8 cellular contexts compared by ENCODE assay signal in the genomic region with DNA sequence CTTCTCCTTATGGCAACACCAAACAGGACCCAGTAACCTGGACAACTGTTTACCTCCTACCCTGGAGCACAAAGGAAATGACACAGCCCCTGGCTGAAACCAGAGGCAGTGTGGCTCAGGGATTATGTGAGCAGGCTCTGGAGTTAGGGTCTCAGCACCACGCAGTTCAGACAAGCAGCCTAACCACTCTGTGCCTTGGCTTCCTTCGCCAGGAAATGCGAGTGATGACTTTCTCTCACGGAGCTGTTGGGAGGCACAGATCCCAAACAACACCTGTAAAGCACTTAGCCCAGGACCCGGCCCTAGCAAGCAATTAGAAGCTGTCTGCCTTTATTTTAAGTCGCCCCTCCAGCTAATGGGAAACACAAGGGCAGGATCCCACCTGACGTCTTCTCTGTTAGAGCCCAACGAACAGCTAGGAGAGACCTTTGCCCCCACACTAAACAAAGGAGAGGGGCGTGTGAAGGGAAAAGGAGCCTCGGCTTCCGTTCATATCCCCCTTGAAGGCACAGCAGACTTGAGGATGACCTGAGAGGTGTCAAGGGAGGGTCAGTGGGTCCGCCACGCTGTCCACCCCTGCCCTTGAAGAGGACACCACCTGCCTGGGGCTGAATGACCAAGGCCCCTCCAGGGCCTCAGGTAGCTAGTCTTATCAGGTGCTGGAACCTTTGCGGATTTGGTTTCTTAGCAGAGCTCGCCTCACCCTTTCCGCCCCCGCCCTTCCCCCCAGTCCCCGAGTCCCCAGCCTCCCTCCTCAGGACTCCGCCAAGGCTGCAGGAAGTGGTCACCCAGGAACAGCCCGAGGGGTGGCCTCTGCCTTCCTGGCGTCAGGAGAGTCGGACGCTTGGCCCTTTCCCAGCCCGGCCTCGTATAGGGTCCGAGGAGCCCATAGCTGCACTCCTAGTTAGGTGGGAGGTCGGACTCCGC. TPM values are rescaled to one million over a fixed set of nuclear protein-coding genes. Genes with fewer than 3 reads are reported as not detected.
DNase-seq lines count a peak whose midpoint lies in the region; ATAC-seq and TF ChIP-seq lines count a peak whose summit lies in the region.

No MANE protein-coding gene starts in this region.

- peaks cover 5% of the 10 kb centered on the region for H3K4me1 ChIP-seq in ectodermal cell (ENCODE audit: control insufficient read depth, insufficient read depth, low read length)

- peaks cover 49% of the 10 kb centered on the region for H3K4me1 Mint-ChIP-seq in activated B cell treated with CpG ODN at 0.5 μM for 24 hours
- peaks cover 66% of the 10 kb centered on the region for H3K4me1 Mint-ChIP-seq in stimulated activated naive CD8-positive, alpha-beta T cell treated with anti-CD3 and anti-CD28 coated beads, Interleukin-15, amount 100 ng/mL, for 72 hours

- H3K27ac Mint-ChIP-seq in activated B cell treated with CpG ODN at 0.5 μM for 24 hours = peak overlapping the region; percentile 84
- H3K27ac Mint-ChIP-seq in stimulated activated naive CD8-positive, alpha-beta T cell treated with anti-CD3 and anti-CD28 coated beads, Interleukin-15, amount 100 ng/mL, for 72 hours = peak overlapping the region; percentile 74 to 94

- H3K27me3 ChIP-seq in GM06990 (replicated peaks; ENCODE audit: control insufficient read depth, insufficient read depth, low read length) = no peaks in the 10 kb centered on the region
- H3K27me3 ChIP-seq in ectodermal cell (ENCODE audit: control insufficient read depth, insufficient read depth, low read length, poor library complexity, severe bottlenecking) = peaks cover 60% of the 10 kb centered on the region

- peaks cover 1% of the 10 kb centered on the region for H3K36me3 ChIP-seq in GM06990 (ENCODE audit: control insufficient read depth, insufficient read depth, low read length)
- no peaks in the 10 kb centered on the region for H3K36me3 ChIP-seq in ectodermal cell (ENCODE audit: control insufficient read depth, insufficient read depth, low read length)

- WGBS in ectodermal cell, 2 experiments = 10% methylated on average over 28 of the region's 28 CpGs

- peaks cover 24% of the 10 kb centered on the region for H3K36me3 Mint-ChIP-seq in activated B cell treated with CpG ODN at 0.5 μM for 24 hours (ENCODE audit: low read depth)

- peak; percentile 14 for ATAC-seq in HG03439 (IDR thresholded peaks at IDR 0.05; ENCODE audit: unreplicated experiment)
- peak; percentile 4 for ATAC-seq in activated B cell treated with CpG ODN at 0.5 μM for 24 hours (ENCODE audit: low read depth)
- ATAC-seq in stimulated activated naive CD8-positive, alpha-beta T cell treated with anti-CD3 and anti-CD28 coated beads, Interleukin-15, amount 100 ng/mL, for 72 hours = peak; percentile 53
- no peak for ATAC-seq in HG02973 (IDR thresholded peaks at IDR 0.05; ENCODE audit: unreplicated experiment)

- POLR2A ChIA-PET in activated B cell treated with CpG ODN at 0.5 μM for 24 hours (lab: Charles Lee) = interaction anchor here (0.5 to 5.9 kb wide), 15 partner anchors 10 to 413 kb away, joined by 3 to 93 read pairs (median 6); a partner anchor contains a TSS

- no peak for TF ChIP-seq CTCF in GM06990 (IDR thresholded peaks at IDR 0.05; ENCODE audit: insufficient read depth, low read length, poor library complexity, severe bottlenecking)
- no peak for TF ChIP-seq CTCF in activated B cell treated with CpG ODN at 0.5 μM for 24 hours (IDR thresholded peaks at IDR 0.05)

- H3K9me3 ChIP-seq in ectodermal cell (ENCODE audit: control insufficient read depth, low read length) = no peaks in the 10 kb centered on the region

- no peaks in the 10 kb centered on the region for H3K9me3 Mint-ChIP-seq in activated B cell treated with CpG ODN at 0.5 μM for 24 hours
- H3K9me3 Mint-ChIP-seq in stimulated activated naive CD8-positive, alpha-beta T cell treated with anti-CD3 and anti-CD28 coated beads, Interleukin-15, amount 100 ng/mL, for 72 hours = no peaks in the 10 kb centered on the region

- DNase-seq in GM06990 (ENCODE audit: extremely low read depth, insufficient read length) (peak; percentile 57), activated B cell treated with CpG ODN at 0.5 μM for 24 hours (no peak), medulla oblongata (ENCODE audit: extremely low spot score) (peak; percentile 49), COLO829 (ENCODE audit: low spot score) (no peak)
- peak in 1 of 2 donors; percentile 43 for DNase-seq in stimulated activated naive CD8-positive, alpha-beta T cell treated with anti-CD3 and anti-CD28 coated beads, Interleukin-15, amount 100 ng/mL, for 72 hours

- intact Hi-C loops in activated B cell treated with CpG ODN at 0.5 μM for 24 hours (cut with micrococcal nuclease) = loop anchor here (1.0 to 5.0 kb wide), 8 partner anchors 16 to 181 kb away; a partner anchor contains a TSS

- H3K4me3 Mint-ChIP-seq in activated B cell treated with CpG ODN at 0.5 μM for 24 hours = peak overlapping the region; percentile 87
- H3K4me3 Mint-ChIP-seq in stimulated activated naive CD8-positive, alpha-beta T cell treated with anti-CD3 and anti-CD28 coated beads, Interleukin-15, amount 100 ng/mL, for 72 hours = peak overlapping the region; percentile 82 to 88

- no peaks in the 10 kb centered on the region for H3K27me3 Mint-ChIP-seq in activated B cell treated with CpG ODN at 0.5 μM for 24 hours
- H3K27me3 Mint-ChIP-seq in stimulated activated naive CD8-positive, alpha-beta T cell treated with anti-CD3 and anti-CD28 coated beads, Interleukin-15, amount 100 ng/mL, for 72 hours = no peaks in the 10 kb centered on the region

- CTCF ChIA-PET in activated B cell treated with CpG ODN at 0.5 μM for 24 hours (lab: Charles Lee) = interaction anchor here (0.9 to 3.6 kb wide), 11 partner anchors 13 to 401 kb away, joined by 3 to 26 read pairs (median 4); a partner anchor contains a TSS

- no peak overlapping the region for H3K27ac ChIP-seq in ectodermal cell (ENCODE audit: insufficient read depth, low read depth, low read length, poor library complexity, severe bottlenecking)

- H3K4me3 ChIP-seq in GM06990 (replicated peaks; ENCODE audit: low read depth, low read length) = peak overlapping the region; percentile 77
- H3K4me3 ChIP-seq in ectodermal cell (ENCODE audit: insufficient read depth, low read depth, low read length) = peak overlapping the region; percentile 83

RNA-seq across cellular contexts. Expression of a gene that starts 0.8 kb away (rescaled TPM):
- 54.8 and 74.5 TPM in 2 replicates for total RNA-seq in activated B cell treated with CpG ODN at 0.5 μM for 24 hours
- polyA plus RNA-seq in ectodermal cell (2013, experiment 1 of 4) = 16.1 TPM
- 16.6 TPM for polyA plus RNA-seq in ectodermal cell (2013, experiment 2 of 4)
- 12.3 TPM for polyA plus RNA-seq in ectodermal cell (2013, experiment 3 of 4)
- 16.3 TPM for polyA plus RNA-seq in ectodermal cell (2013, experiment 4 of 4)

RNA-seq across cellular contexts. Expression of a gene that starts 7.6 kb away (rescaled TPM):
- total RNA-seq in activated B cell treated with CpG ODN at 0.5 μM for 24 hours = not detected in 2 replicates
- 0.41 TPM for polyA plus RNA-seq in ectodermal cell (2013, experiment 1 of 4)
- 0.46 TPM for polyA plus RNA-seq in ectodermal cell (2013, experiment 2 of 4)
- polyA plus RNA-seq in ectodermal cell (2013, experiment 3 of 4) = not detected
- 0.36 TPM for polyA plus RNA-seq in ectodermal cell (2013, experiment 4 of 4)

RNA-seq across cellular contexts. Expression of a gene that starts 42.7 kb away (rescaled TPM):
- total RNA-seq in activated B cell treated with CpG ODN at 0.5 μM for 24 hours = 109 and 110 TPM in 2 replicates
- 57.7 TPM for polyA plus RNA-seq in ectodermal cell (2013, experiment 1 of 4)
- polyA plus RNA-seq in ectodermal cell (2013, experiment 2 of 4) = 51.6 TPM
- 44.4 TPM for polyA plus RNA-seq in ectodermal cell (2013, experiment 3 of 4)
- 44.4 TPM for polyA plus RNA-seq in ectodermal cell (2013, experiment 4 of 4)

RNA-seq across cellular contexts. Expression of a gene that starts 59.7 kb away (rescaled TPM):
- total RNA-seq in activated B cell treated with CpG ODN at 0.5 μM for 24 hours = not detected in 2 replicates
- polyA plus RNA-seq in ectodermal cell (2013, experiment 1 of 4) = 0.31 TPM
- polyA plus RNA-seq in ectodermal cell (2013, experiment 2 of 4) = 0.28 TPM
- polyA plus RNA-seq in ectodermal cell (2013, experiment 3 of 4) = not detected
- polyA plus RNA-seq in ectodermal cell (2013, experiment 4 of 4) = 0.20 TPM

Comparison
In these comparisons a context has a peak if more than half of its experiments do, and no peak if none do; other contexts are left out.
1. DNase-seq: peak in GM06990 (single experiment) and medulla oblongata (single experiment); none in activated B cell treated with CpG ODN at 0.5 μM for 24 hours (single experiment) and COLO829 (single experiment).